ENCODE assay signal across 11 cellular contexts in the genomic region with DNA sequence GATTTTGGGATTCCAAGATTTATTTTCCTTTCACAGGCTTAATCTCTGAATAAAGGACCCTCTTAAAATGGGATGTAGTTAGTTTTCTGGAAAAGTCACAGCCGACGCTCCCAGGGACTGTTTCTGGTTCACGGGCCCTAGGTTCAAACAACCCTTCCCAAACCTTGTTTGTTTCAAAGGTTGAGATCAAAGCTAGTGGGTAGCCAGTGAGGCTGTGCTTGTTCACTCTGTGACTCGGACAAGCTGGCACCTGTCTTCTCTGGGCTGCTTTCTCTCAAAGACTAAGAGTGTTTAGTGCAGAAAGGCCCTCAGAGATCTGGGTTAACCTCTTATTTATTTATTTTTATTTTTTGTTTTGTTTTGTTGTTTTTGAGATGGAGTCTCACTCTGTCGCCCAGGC. TPM values are rescaled to one million over a fixed set of nuclear protein-coding genes. Genes with fewer than 3 reads are reported as not detected.
DNase-seq lines count a peak whose midpoint lies in the region; ATAC-seq and TF ChIP-seq lines count a peak whose summit lies in the region.
"Had no signal": no experiment of that assay in that cellular context is flagged by ENCODE, and none has a peak within 500 bp of the region (broad histone marks: within the 10 kb centered on the region; RNA-seq: fewer than 3 reads in every experiment).

No MANE protein-coding gene starts in this region.

- H3K4me1 Mint-ChIP-seq in nephron progenitor cell = peaks cover 77% of the 10 kb centered on the region

- peaks cover 41 to 55% (median 47%) of the 10 kb centered on the region in 4 donors for H3K4me1 ChIP-seq in upper lobe of left lung

- whole genome bisulfite sequencing in upper lobe of left lung, 2 donors = 69 to 83% methylated on average over 5 of the region's 5 CpGs

- no peaks in the 10 kb centered on the region for H3K36me3 ChIP-seq in upper lobe of left lung
- H3K36me3 ChIP-seq: right lobe of liver had no signal

- TF ChIP-seq POLR2A in upper lobe of left lung (IDR thresholded peaks at IDR 0.05) = no peak

- H3K27ac Mint-ChIP-seq in nephron progenitor cell = peak overlapping the region; percentile 91

- TF ChIP-seq CTCF in nephron progenitor cell (IDR thresholded peaks at IDR 0.05) (no peak), upper lobe of left lung (IDR thresholded peaks at IDR 0.05) (no peak)

- peaks cover 7% of the 10 kb centered on the region for H3K27me3 Mint-ChIP-seq in nephron progenitor cell (ENCODE audit: low read depth, poor library complexity)

- no peaks in the 10 kb centered on the region for H3K9me3 ChIP-seq in upper lobe of left lung
- H3K9me3 ChIP-seq: right lobe of liver had no signal

- no peak overlapping the region for H3K4me3 ChIP-seq in upper lobe of left lung
- H3K4me3 ChIP-seq: right lobe of liver had no signal

- no peak for ATAC-seq in upper lobe of left lung (ENCODE audit: low FRiP score in 2 of 2)
- ATAC-seq in HG02938 (IDR thresholded peaks at IDR 0.05; ENCODE audit: unreplicated experiment) = no peak
- ATAC-seq: right lobe of liver had no signal

- H3K4me3 Mint-ChIP-seq in nephron progenitor cell = peak overlapping the region; percentile 15

- peak; percentile 24 for DNase-seq in DMS79 treated with DMSO at 0.1 percent for 48 hours (lab: John Stamatoyannopoulos, UW)
- DNase-seq in DMS79 (lab: John Stamatoyannopoulos, UW) = no peak
- no peak for DNase-seq in epithelial cell of prostate (ENCODE audit: low read depth, low spot score)
- DNase-seq in nephron progenitor cell = no peak
- no peak for DNase-seq in upper lobe of left lung
- DNase-seq in superior temporal gyrus (ENCODE audit: extremely low spot score) = no peak
- DNase-seq in activated CD4-positive, alpha-beta T cell treated with anti-CD3 and anti-CD28 coated beads for 48 hours = no peak
- DNase-seq: 8988T; stimulated activated naive CD4-positive, alpha-beta T cell treated with Interleukin-2 at 50 U/mL for 16 hours had no signal

- H3K27ac ChIP-seq in epithelial cell of prostate (peak overlapping the region; percentile 100), upper lobe of left lung (peak overlapping the region in 3 of 4 donors; percentile 19 to 99 (median 98))

- no peaks in the 10 kb centered on the region for H3K36me3 Mint-ChIP-seq in nephron progenitor cell (ENCODE audit: low read depth)

- H3K27me3 ChIP-seq in upper lobe of left lung = no peaks in the 10 kb centered on the region
- H3K27me3 ChIP-seq: right lobe of liver had no signal

- no peak for TF ChIP-seq EP300 in upper lobe of left lung (IDR thresholded peaks at IDR 0.05)

- H3K9me3 Mint-ChIP-seq in nephron progenitor cell = no peaks in the 10 kb centered on the region

RNA-seq across cellular contexts. Expression of a gene that starts 13.0 kb away (rescaled TPM):
- total RNA-seq in upper lobe of left lung = over 10,000 TPM in 5 of 6 donors, 1,000 to 10,000 TPM in 1; 9,697 to 52,390 (median 19,698) TPM

RNA-seq across cellular contexts. Expression of a gene that starts 39.1 kb away (rescaled TPM):
- total RNA-seq in upper lobe of left lung = 100 to 1,000 TPM in 1 of 6 donors, 10 to 100 TPM in 5; 64.0 to 120 (median 88.8) TPM
